Comparison of ENCODE assay signal across 28 cellular contexts in the genomic region with DNA sequence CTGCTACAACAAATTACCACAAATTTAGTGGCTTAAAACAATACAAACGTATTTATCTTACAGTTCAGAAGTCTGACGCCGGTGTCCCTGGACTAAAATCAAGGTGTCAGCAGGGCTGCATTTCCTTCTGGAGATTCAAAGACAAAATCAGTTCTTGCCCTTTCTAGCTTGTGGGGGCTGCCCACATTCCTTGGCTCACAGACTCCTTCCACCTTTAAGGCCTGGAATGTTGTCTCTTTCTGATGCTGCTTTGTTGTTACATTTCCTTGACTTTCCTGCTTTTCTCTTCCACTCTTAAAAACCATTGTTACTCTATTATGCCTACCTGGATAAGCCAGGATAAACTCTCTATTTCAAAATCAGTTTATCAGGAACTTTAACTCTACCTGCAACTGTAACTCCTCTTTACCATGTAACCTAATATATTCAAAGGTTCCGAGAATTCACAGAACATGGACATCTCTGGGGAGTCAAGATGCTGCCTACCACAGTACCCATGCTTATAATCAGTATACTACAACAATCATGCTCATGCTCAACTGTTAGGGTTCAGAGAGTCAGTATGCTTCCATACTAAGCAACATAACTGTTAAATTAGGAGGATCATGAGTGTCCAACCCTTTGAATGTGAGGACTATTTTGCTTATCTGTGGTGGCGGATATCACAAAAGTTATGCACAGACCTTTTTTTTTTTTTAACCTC.
"Had no signal": no experiment of that assay in that cellular context is flagged by ENCODE, and none has a peak within 500 bp of the region (broad histone marks: within the 10 kb centered on the region; RNA-seq: fewer than 3 reads in every experiment).

No MANE protein-coding gene starts in this region.

- H3K27me3 Mint-ChIP-seq: activated CD4-positive, alpha-beta memory T cell treated with anti-CD3 and anti-CD28 coated beads, Interleukin-2, amount 10 ng/mL, durations not matched to agents 7 days and 5 days; activated CD4-positive, alpha-beta T cell treated with anti-CD3 and anti-CD28 coated beads, Interleukin-2, amount 10 ng/mL, durations not matched to agents 7 days and 5 days; activated naive CD4-positive, alpha-beta T cell treated with anti-CD3 and anti-CD28 coated beads, Interleukin-2, amount 50 U/mL, for 24 hours; activated T-cell treated with anti-CD3 and anti-CD28 coated beads, Interleukin-2, amount 50 U/mL, for 24 hours had no signal

- H3K9me3 Mint-ChIP-seq: activated CD4-positive, alpha-beta memory T cell treated with anti-CD3 and anti-CD28 coated beads, Interleukin-2, amount 10 ng/mL, durations not matched to agents 7 days and 5 days; activated CD4-positive, alpha-beta T cell treated with anti-CD3 and anti-CD28 coated beads, Interleukin-2, amount 10 ng/mL, durations not matched to agents 7 days and 5 days; activated naive CD4-positive, alpha-beta T cell treated with anti-CD3 and anti-CD28 coated beads, Interleukin-2, amount 50 U/mL, for 24 hours; activated T-cell treated with anti-CD3 and anti-CD28 coated beads, Interleukin-2, amount 50 U/mL, for 24 hours; activated T-helper 2 cell treated with anti-CD3 and anti-CD28 coated beads, Interferon-gamma antibody, Interleukin-2, Interleukin-4, amounts not matched to agents 10 μg/mL and 5 μg/mL and 100 μg/mL, durations not matched to agents 14 hours and 24 hours and 36 hours; stimulated activated naive B cell treated with anti-CD40 and anti-IgM and Interleukin-4, amounts not matched to agents 10 μg/mL and 1 μg/mL and 100 μg/mL, for 72 hours had no signal

- H3K27ac ChIP-seq: body of pancreas, colonic mucosa, left ventricle myocardium inferior, pancreas, prostate gland, stomach, thyroid gland, upper lobe of left lung had no signal

- H3K4me3 ChIP-seq: body of pancreas, colonic mucosa, left ventricle myocardium inferior, lung, pancreas, prostate gland, smooth muscle cell, stomach, thyroid gland, upper lobe of left lung had no signal

- H3K27me3 ChIP-seq: body of pancreas, colonic mucosa, pancreas, stomach, thyroid gland, upper lobe of left lung had no signal

- H3K9me3 ChIP-seq: body of pancreas, colonic mucosa, pancreas, prostate gland, stomach, thyroid gland, upper lobe of left lung had no signal

- H3K4me1 ChIP-seq: colonic mucosa, prostate gland had no signal

- H3K27ac Mint-ChIP-seq: activated CD4-positive, alpha-beta memory T cell treated with anti-CD3 and anti-CD28 coated beads, Interleukin-2, amount 10 ng/mL, durations not matched to agents 7 days and 5 days; activated CD4-positive, alpha-beta T cell treated with anti-CD3 and anti-CD28 coated beads, Interleukin-2, amount 10 ng/mL, durations not matched to agents 7 days and 5 days; activated naive CD4-positive, alpha-beta T cell treated with anti-CD3 and anti-CD28 coated beads, Interleukin-2, amount 50 U/mL, for 24 hours; activated T-cell treated with anti-CD3 and anti-CD28 coated beads, Interleukin-2, amount 50 U/mL, for 24 hours; activated T-helper 2 cell treated with anti-CD3 and anti-CD28 coated beads, Interferon-gamma antibody, Interleukin-2, Interleukin-4, amounts not matched to agents 10 μg/mL and 5 μg/mL and 100 μg/mL, durations not matched to agents 14 hours and 24 hours and 36 hours; stimulated activated naive B cell treated with anti-CD40 and anti-IgM and Interleukin-4, amounts not matched to agents 10 μg/mL and 1 μg/mL and 100 μg/mL, for 72 hours had no signal

- ATAC-seq: body of pancreas; pancreas; SK-N-SH treated with all-trans-retinoic acid at 6 μM for 48 hours; stimulated activated naive B cell treated with anti-CD40 and anti-IgM and Interleukin-4, amounts not matched to agents 10 μg/mL and 1 μg/mL and 100 μg/mL, for 72 hours had no signal

- H3K36me3 Mint-ChIP-seq: stimulated activated naive B cell treated with anti-CD40 and anti-IgM and Interleukin-4, amounts not matched to agents 10 μg/mL and 1 μg/mL and 100 μg/mL, for 72 hours had no signal

- H3K36me3 ChIP-seq: colonic mucosa, left ventricle myocardium inferior, pancreas, prostate gland, stomach, thyroid gland, upper lobe of left lung had no signal

- H3K4me1 Mint-ChIP-seq: stimulated activated naive B cell treated with anti-CD40 and anti-IgM and Interleukin-4, amounts not matched to agents 10 μg/mL and 1 μg/mL and 100 μg/mL, for 72 hours had no signal

- DNase-seq: activated CD4-positive, alpha-beta memory T cell treated with anti-CD3 and anti-CD28 coated beads, Interleukin-2, amount 10 ng/mL, durations not matched to agents 7 days and 5 days; activated CD4-positive, alpha-beta T cell treated with anti-CD3 and anti-CD28 coated beads for 1 hour; activated CD4-positive, alpha-beta T cell treated with anti-CD3 and anti-CD28 coated beads, Interleukin-2, amount 10 ng/mL, durations not matched to agents 7 days and 5 days; activated CD8-positive, alpha-beta memory T cell treated with anti-CD3 and anti-CD28 coated beads, Interleukin-2, amount 50 U/mL, for 48 hours; activated T-cell treated with anti-CD3 and anti-CD28 coated beads, Interleukin-2, amount 50 U/mL, for 24 hours; aorta; body of pancreas; cerebellar nuclear complex; colonic mucosa; effector memory CD4-positive, alpha-beta T cell; erythroblast; head of caudate nucleus; hippocampal formation; left ventricle myocardium inferior; pancreas; stimulated activated CD4-positive, alpha-beta T cell treated with anti-CD3 and anti-CD28 coated beads, Interleukin-1b, Interleukin-23, amount 100 ng/mL, for 48 hours; stimulated activated CD4-positive, alpha-beta T cell treated with anti-CD3 and anti-CD28 coated beads, Interleukin-4, amount 100 ng/mL, for 4 hours; stimulated activated naive B cell treated with anti-CD40 and anti-IgM and Interleukin-4, amounts not matched to agents 10 μg/mL and 1 μg/mL and 100 μg/mL, for 72 hours; stomach; T-helper 2 cell; thyroid gland; upper lobe of left lung had no signal

- H3K4me3 Mint-ChIP-seq: activated CD4-positive, alpha-beta memory T cell treated with anti-CD3 and anti-CD28 coated beads, Interleukin-2, amount 10 ng/mL, durations not matched to agents 7 days and 5 days; activated CD4-positive, alpha-beta T cell treated with anti-CD3 and anti-CD28 coated beads, Interleukin-2, amount 10 ng/mL, durations not matched to agents 7 days and 5 days; activated naive CD4-positive, alpha-beta T cell treated with anti-CD3 and anti-CD28 coated beads, Interleukin-2, amount 50 U/mL, for 24 hours; activated T-cell treated with anti-CD3 and anti-CD28 coated beads, Interleukin-2, amount 50 U/mL, for 24 hours; stimulated activated naive B cell treated with anti-CD40 and anti-IgM and Interleukin-4, amounts not matched to agents 10 μg/mL and 1 μg/mL and 100 μg/mL, for 72 hours had no signal
